15 cellular contexts compared by ENCODE assay signal in genomic region chr9:83242066-83242465, GRCh38.
"Had no signal": no experiment of that assay in that cellular context is flagged by ENCODE, and none has a peak within 500 bp of the region (broad histone marks: within the 10 kb centered on the region; RNA-seq: fewer than 3 reads in every experiment).

No MANE protein-coding gene starts in this region.

- H3K4me1 ChIP-seq: foreskin keratinocyte had no signal

- H3K4me3 ChIP-seq: coronary artery, transverse colon had no signal

- H3K27ac ChIP-seq: coronary artery, foreskin keratinocyte, transverse colon had no signal

- H3K27me3 ChIP-seq: foreskin keratinocyte, transverse colon had no signal

- H3K36me3 ChIP-seq: transverse colon had no signal

- H3K9me3 ChIP-seq: transverse colon had no signal

- DNase-seq: activated B cell treated with CpG ODN at 0.5 μM for 24 hours; activated CD4-positive, alpha-beta T cell treated with anti-CD3 and anti-CD28 coated beads for 48 hours; activated CD8-positive, alpha-beta T cell treated with anti-CD3 and anti-CD28 coated beads for 36 hours; activated gamma-delta T cell; activated T-cell treated with anti-CD3 and anti-CD28 coated beads, Interleukin-2, amount 50 U/mL, for 72 hours; amygdala; effector CD4-positive, alpha-beta T cell; foreskin keratinocyte; glutamatergic neuron; hypothalamus; posterior cingulate gyrus; stimulated activated CD4-positive, alpha-beta T cell treated with anti-CD3 and anti-CD28 coated beads, Interleukin-4, amount 100 ng/mL, for 1 hour; stimulated activated naive CD4-positive, alpha-beta T cell; transverse colon had no signal
